In genomic region chr15:31013863-31014607, GRCh38 we compare ENCODE assay signal across 9 cellular contexts. TPM values are rescaled to one million over a fixed set of nuclear protein-coding genes. Genes with fewer than 3 reads are reported as not detected.
A peak's percentile ranks its signal among the peaks of the same experiment; 100 is the strongest.
DNase-seq lines count a peak whose midpoint lies in the region; ATAC-seq, FAIRE-seq and TF ChIP-seq lines count a peak whose summit lies in the region.
"Had no signal": no experiment of that assay in that cellular context is flagged by ENCODE, and none has a peak within 500 bp of the region (broad histone marks: within the 10 kb centered on the region; RNA-seq: fewer than 3 reads in every experiment).

No MANE protein-coding gene starts in this region.

- no peak for FAIRE-seq in RCC 7860 (lab: Jason Lieb, UNC)

- no peak overlapping the region for H3K27ac Mint-ChIP-seq in MCF 10A (ENCODE audit: low read depth, unreplicated experiment)

- no peaks in the 10 kb centered on the region for H3K79me2 ChIP-seq in mammary epithelial cell (ENCODE audit: insufficient read depth, low read length)

- no peak for DNase-seq in mammary epithelial cell
- DNase-seq in MCF 10A (ENCODE audit: unreplicated experiment) = no peak
- no peak for DNase-seq in erythroblast (lab: John Stamatoyannopoulos, UW)
- no peak for DNase-seq in RCC 7860 (ENCODE audit: low spot score)
- no peak for DNase-seq in DMS153 treated with DMSO at 0.1 percent for 48 hours (lab: John Stamatoyannopoulos, UW; ENCODE audit: unreplicated experiment)
- no peak for DNase-seq in ecto neural progenitor cell (ENCODE audit: low spot score)
- DNase-seq: CD4-positive, alpha-beta memory T cell had no signal

- no peaks in the 10 kb centered on the region for H3K36me3 Mint-ChIP-seq in MCF 10A (ENCODE audit: insufficient read depth, unreplicated experiment)

- no peak overlapping the region for H3K27ac ChIP-seq in mammary epithelial cell (ENCODE audit: insufficient read depth, low read depth, low read length)
- H3K27ac ChIP-seq in VCaP = 0 out of 2 replicates have a peak overlapping the region, but pooled peaks have one; percentile 5

- no peak for TF ChIP-seq POLR2A in erythroblast (IDR thresholded peaks at IDR 0.05; ENCODE audit: low read length)

- CTCF ChIA-PET in mammary epithelial cell (lab: Charles Lee; ENCODE audit: low non-redundant PET) = no interaction called here
- CTCF ChIA-PET in MCF 10A (lab: Yijun Ruan, JAX) = interaction anchor here (0.6 to 1.4 kb wide), 6 partner anchors 12 to 477 kb away, joined by 3 to 4 read pairs (median 3); no protein-coding TSS in a partner anchor

- H3K9ac ChIP-seq in mammary epithelial cell (ENCODE audit: insufficient read depth, low read length) = no peak overlapping the region

- WGBS in mammary epithelial cell (ENCODE audit: low coverage, missing lambda C conversion rate) = 81% methylated on average over 2 of the region's 2 CpGs

- BruUV-seq in mammary epithelial cell (replicated peaks; lab: Mats Ljungman, UMichigan) = no TSS peak
- no TSS peak for BruUV-seq in MCF 10A (replicated peaks; lab: Mats Ljungman, UMichigan)

- no peaks in the 10 kb centered on the region for H3K9me3 ChIP-seq in mammary epithelial cell (replicated peaks; ENCODE audit: insufficient read depth, low read length)

- H3K4me1 ChIP-seq in mammary epithelial cell (ENCODE audit: insufficient read depth, low read length) = peaks cover 10% of the 10 kb centered on the region

- no peaks in the 10 kb centered on the region for H3K36me3 ChIP-seq in mammary epithelial cell (ENCODE audit: insufficient read depth, low read length)

- H2AFZ ChIP-seq in mammary epithelial cell (ENCODE audit: low read depth, low read length) = peak overlapping the region; percentile 30

- no peak overlapping the region for H3K4me3 Mint-ChIP-seq in MCF 10A (ENCODE audit: unreplicated experiment)
- H3K4me3 Mint-ChIP-seq: CD4-positive, alpha-beta memory T cell had no signal

- H3K27me3 ChIP-seq in mammary epithelial cell (ENCODE audit: insufficient read depth, low read length) = no peaks in the 10 kb centered on the region

- TF ChIP-seq CTCF in mammary epithelial cell (conservative IDR thresholded peaks at IDR 0.05 in 1 of 2, IDR thresholded peaks at IDR 0.05 in 1 of 2; ENCODE audit: extremely low read depth in 1 of 2, insufficient read depth in 1 of 2, low read depth in 1 of 2, low read length in 2 of 2) (no peak), MCF 10A (IDR thresholded peaks at IDR 0.05; ENCODE audit: unreplicated experiment) (no peak), VCaP (conservative IDR thresholded peaks at IDR 0.05) (no peak)

- intact Hi-C loops in mammary epithelial cell (cut with micrococcal nuclease) (no loop called here), MCF 10A (cut with micrococcal nuclease) (no loop called here)

- H3K9me3 Mint-ChIP-seq in MCF 10A (ENCODE audit: unreplicated experiment) = peaks cover 12% of the 10 kb centered on the region

- POLR2A ChIA-PET in MCF 10A (lab: Yijun Ruan, JAX) = interaction anchor here (0.6 to 1.8 kb wide), 9 partner anchors 8 to 879 kb away, joined by 3 to 9 read pairs (median 4); partner anchors contain the start of genes KLF13 and MTMR10

- no peaks in the 10 kb centered on the region for H3K27me3 Mint-ChIP-seq in MCF 10A (ENCODE audit: insufficient read depth, unreplicated experiment)

- no peaks in the 10 kb centered on the region for H3K4me1 Mint-ChIP-seq in MCF 10A (ENCODE audit: insufficient read depth, unreplicated experiment)

- no peak overlapping the region for H3K4me2 ChIP-seq in mammary epithelial cell (ENCODE audit: insufficient read depth, low read depth, low read length)

- no peak overlapping the region for H3K4me3 ChIP-seq in mammary epithelial cell (replicated peaks in 1 of 3; ENCODE audit: insufficient read depth in 1 of 3, low read depth in 2 of 3, low read length in 3 of 3)

- ATAC-seq in HG02973 (IDR thresholded peaks at IDR 0.05; ENCODE audit: unreplicated experiment) = peak; percentile 58

- no peaks in the 10 kb centered on the region for H4K20me1 ChIP-seq in mammary epithelial cell (ENCODE audit: insufficient read depth, low read length)

- in situ Hi-C loops in mammary epithelial cell (cut with MboI; ENCODE audit: low sequenced_read_pairs in 2 of 2) = no loop called here

- dilution Hi-C loops in mammary epithelial cell (cut with HindIII; ENCODE audit: low sequenced_read_pairs) = no loop called here

RNA-seq across cellular contexts. Expression of gene MTMR10, which starts 22.6 kb away (rescaled TPM):
- total RNA-seq in mammary epithelial cell (10 to 100 TPM; 15.8 to 17.9 TPM), MCF 10A (2022) (11.4 and 13.0 TPM in 2 replicates)
- 6.7 TPM for polyA plus RNA-seq in mammary epithelial cell
- 30.0 TPM for polyA minus RNA-seq in mammary epithelial cell
